8 cellular contexts compared by ENCODE assay signal in genomic region chr1:37553598-37553926, GRCh38. TPM values are rescaled to one million over a fixed set of nuclear protein-coding genes. Genes with fewer than 3 reads are reported as not detected.
DNase-seq lines count a peak whose midpoint lies in the region; ATAC-seq and TF ChIP-seq lines count a peak whose summit lies in the region.

No MANE protein-coding gene starts in this region.

- in situ Hi-C loops in IMR-90 (cut with MboI; ENCODE audit: low sequenced_read_pairs): no loop called here
- in situ Hi-C loops in G401 (cut with HindIII; ENCODE audit: low sequenced_read_pairs): no loop called here

- peak overlapping the region; percentile 79 to 95 (median 90) for H3K27ac ChIP-seq in BLaER1 treated with 17β-estradiol and CSF1 and Interleukin-3, amounts not matched to agents 10 nM and 100 nM
- peak overlapping the region; percentile 70 for H3K27ac ChIP-seq in IMR-90 (ENCODE audit: insufficient read depth, low read length)

- peak overlapping the region; percentile 83 to 98 (median 94) for H3K9ac ChIP-seq in BLaER1 treated with 17β-estradiol and CSF1 and Interleukin-3, amounts not matched to agents 10 nM and 100 nM
- H3K9ac ChIP-seq in IMR-90 (ENCODE audit: low read depth, low read length): peak overlapping the region; percentile 78

- peaks cover 15 to 34% (median 25%) of the 10 kb centered on the region in 10 experiments for H3K4me1 ChIP-seq in BLaER1 treated with 17β-estradiol and CSF1 and Interleukin-3, amounts not matched to agents 10 nM and 100 nM
- peaks cover 3% of the 10 kb centered on the region for H3K4me1 ChIP-seq in IMR-90 (ENCODE audit: control insufficient read depth, insufficient read depth, low read length)

- H4K5ac ChIP-seq in IMR-90 (ENCODE audit: low read depth, low read length): peak overlapping the region; percentile 53

- H2BK5ac ChIP-seq in IMR-90 (ENCODE audit: low read depth, low read length, poor library complexity, severe bottlenecking): no peak overlapping the region

- no peak for TF ChIP-seq POLR2A in IMR-90 (IDR thresholded peaks at IDR 0.05; ENCODE audit: low read depth, low read length)

- dilution Hi-C loops in IMR-90 (cut with HindIII; ENCODE audit: low sequenced_read_pairs, unreplicated experiment): no loop called here

- ATAC-seq in IMR-90 (ENCODE audit: low read depth): no peak
- no peak for ATAC-seq in central memory CD8-positive, alpha-beta T cell (replicated peaks; ENCODE audit: extremely low read depth, poor library complexity, severe bottlenecking)
- peak; percentile 23 to 26 for ATAC-seq in naive thymus-derived CD8-positive, alpha-beta T cell
- no peak for ATAC-seq in HG03520 (IDR thresholded peaks at IDR 0.05; ENCODE audit: unreplicated experiment)

- H3K36me3 ChIP-seq in BLaER1 treated with 17β-estradiol and CSF1 and Interleukin-3, amounts not matched to agents 10 nM and 100 nM: peaks cover 40 to 46% (median 42%) of the 10 kb centered on the region in 11 experiments
- peaks cover 10% of the 10 kb centered on the region for H3K36me3 ChIP-seq in IMR-90 (ENCODE audit: control insufficient read depth, insufficient read depth, low read length)

- no peaks in the 10 kb centered on the region for H3K9me3 Mint-ChIP-seq in central memory CD8-positive, alpha-beta T cell
- H3K9me3 Mint-ChIP-seq in naive thymus-derived CD8-positive, alpha-beta T cell: no peaks in the 10 kb centered on the region

- H2BK15ac ChIP-seq in IMR-90 (ENCODE audit: low read depth, low read length): no peak overlapping the region

- H2BK20ac ChIP-seq in IMR-90 (ENCODE audit: low read depth, low read length): no peak overlapping the region

- H3K4me2 ChIP-seq in BLaER1 treated with 17β-estradiol and CSF1 and Interleukin-3, amounts not matched to agents 10 nM and 100 nM: peak overlapping the region; percentile 88 to 99 (median 95)
- H3K4me2 ChIP-seq in IMR-90 (ENCODE audit: low read depth, low read length): peak overlapping the region; percentile 99

- CTCF ChIA-PET in IMR-90 (lab: Yijun Ruan, JAX): no interaction called here

- intact Hi-C loops in IMR-90 (cut with micrococcal nuclease): no loop called here

- H3K56ac ChIP-seq in IMR-90 (ENCODE audit: extremely low read depth, insufficient read depth, low read length): no peak overlapping the region

- H2BK120ac ChIP-seq in IMR-90 (ENCODE audit: low read depth, low read length): no peak overlapping the region

- H4K8ac ChIP-seq in IMR-90 (ENCODE audit: low read depth in 2 of 2, low read length in 2 of 2): peak overlapping the region; percentile 68 to 87

- H3K4ac ChIP-seq in IMR-90 (ENCODE audit: low read depth, low read length): peak overlapping the region; percentile 74

- peaks cover 4% of the 10 kb centered on the region; the same call in 1 of the 2 replicates for H3K9me1 ChIP-seq in IMR-90 (ENCODE audit: insufficient read depth, low read length)

- H3K14ac ChIP-seq in IMR-90 (replicated peaks; ENCODE audit: low read depth, low read length): peak overlapping the region; percentile 26; the same call in 1 of the 2 replicates

- H3K18ac ChIP-seq in IMR-90 (ENCODE audit: low read depth, low read length): no peak overlapping the region

- H4K20me1 ChIP-seq in BLaER1 treated with 17β-estradiol and CSF1 and Interleukin-3, amounts not matched to agents 10 nM and 100 nM: peaks cover 3 to 53% (median 40%) of the 10 kb centered on the region in 11 experiments; a peak in 18 of 22 replicates
- H4K20me1 ChIP-seq in IMR-90 (ENCODE audit: insufficient read depth, low read length): peaks cover 16% of the 10 kb centered on the region; the same call in 1 of the 2 replicates

- H3K27me3 ChIP-seq in BLaER1 treated with 17β-estradiol and CSF1 and Interleukin-3, amounts not matched to agents 10 nM and 100 nM: no peaks in the 10 kb centered on the region
- no peaks in the 10 kb centered on the region for H3K27me3 ChIP-seq in IMR-90 (ENCODE audit: control insufficient read depth, insufficient read depth, low read length)

- no peak for TF ChIP-seq RAD21 in IMR-90 (IDR thresholded peaks at IDR 0.05; ENCODE audit: low read length)

- H3K4me3 ChIP-seq in BLaER1 treated with 17β-estradiol and CSF1 and Interleukin-3, amounts not matched to agents 10 nM and 100 nM: peak overlapping the region; percentile 77 to 100 (median 96)
- H3K4me3 ChIP-seq in IMR-90 (ENCODE audit: insufficient read depth, low read depth, low read length): peak overlapping the region; percentile 88

- no peak for TF ChIP-seq CTCF in IMR-90 (conservative IDR thresholded peaks at IDR 0.05; ENCODE audit: low read depth, low read length)

- peaks cover 36% of the 10 kb centered on the region for H3K36me3 Mint-ChIP-seq in central memory CD8-positive, alpha-beta T cell (ENCODE audit: insufficient read depth)
- H3K36me3 Mint-ChIP-seq in naive thymus-derived CD8-positive, alpha-beta T cell: peaks cover 3 to 46% (median 9%) of the 10 kb centered on the region in 3 donors

- no peak overlapping the region for H4K91ac ChIP-seq in IMR-90 (ENCODE audit: insufficient read depth, low read depth, low read length)

- peak overlapping the region; percentile 7 for H2AK9ac ChIP-seq in IMR-90 (replicated peaks; ENCODE audit: low read depth, low read length, poor library complexity)

- BruUV-seq in IMR-90 (replicated peaks; lab: Mats Ljungman, UMichigan): no TSS peak

- peaks cover 0 to 10% (median 5%) of the 10 kb centered on the region in 11 experiments; a peak in 10 of 22 replicates for H3K9me3 ChIP-seq in BLaER1 treated with 17β-estradiol and CSF1 and Interleukin-3, amounts not matched to agents 10 nM and 100 nM (replicated peaks in 1 of 11)
- H3K9me3 ChIP-seq in IMR-90 (ENCODE audit: control insufficient read depth, insufficient read depth, low read length): no peaks in the 10 kb centered on the region

- peak overlapping the region; percentile 94 for H3K27ac Mint-ChIP-seq in central memory CD8-positive, alpha-beta T cell (ENCODE audit: low read depth)
- H3K27ac Mint-ChIP-seq in naive thymus-derived CD8-positive, alpha-beta T cell: peak overlapping the region; percentile 95 to 100 (median 98)

- H3K27me3 Mint-ChIP-seq in central memory CD8-positive, alpha-beta T cell: no peaks in the 10 kb centered on the region
- H3K27me3 Mint-ChIP-seq in naive thymus-derived CD8-positive, alpha-beta T cell: peaks cover 0 to 10% (median 5%) of the 10 kb centered on the region in 5 donors

- 0% methylated on average over 4 of the region's 11 CpGs; no CpG with 5 or more reads in 1 of the 2 experiments for WGBS in IMR-90 (ENCODE audit: extremely low coverage in 2 of 2, insufficient read length in 1 of 2), 2 experiments

- peaks cover 46% of the 10 kb centered on the region for H3K4me1 Mint-ChIP-seq in central memory CD8-positive, alpha-beta T cell
- peaks cover 18 to 50% (median 48%) of the 10 kb centered on the region in 4 donors for H3K4me1 Mint-ChIP-seq in naive thymus-derived CD8-positive, alpha-beta T cell

- peaks cover 9 to 28% of the 10 kb centered on the region in 2 experiments; a peak in 3 of 4 replicates for H3K79me1 ChIP-seq in IMR-90 (ENCODE audit: low read depth in 1 of 2, low read length in 2 of 2)

- H3K4me3 Mint-ChIP-seq in central memory CD8-positive, alpha-beta T cell: peak overlapping the region; percentile 96
- peak overlapping the region; percentile 97 to 100 (median 99) for H3K4me3 Mint-ChIP-seq in naive thymus-derived CD8-positive, alpha-beta T cell

- peak overlapping the region; percentile 22; the same call in 1 of the 2 replicates for H3K23ac ChIP-seq in IMR-90 (ENCODE audit: low read depth, low read length)

- H2AFZ ChIP-seq in IMR-90 (replicated peaks; ENCODE audit: low read length, poor library complexity): peak overlapping the region; percentile 91

- peak overlapping the region; percentile 62 for H2AK5ac ChIP-seq in IMR-90 (ENCODE audit: low read depth, low read length)

- DNase-seq in IMR-90 (no peak), G401 (ENCODE audit: low spot score) (no peak)
- no peak for DNase-seq in central memory CD8-positive, alpha-beta T cell (ENCODE audit: low spot score in 2 of 2)
- DNase-seq in naive thymus-derived CD8-positive, alpha-beta T cell: no peak
- DNase-seq in stimulated activated naive CD4-positive, alpha-beta T cell (lab: John Stamatoyannopoulos, UW): no peak
- DNase-seq in NK-92 treated with Interleukin-12 subunit alpha and Interleukin-12 subunit beta, amount 100 ng/mL, for 24 hours (lab: John Stamatoyannopoulos, UW): no peak

- POLR2A ChIA-PET in IMR-90 (lab: Charles Lee; ENCODE audit: unreplicated experiment): no interaction called here
- POLR2A ChIA-PET in naive thymus-derived CD8-positive, alpha-beta T cell (lab: Charles Lee): interaction anchor here (0.5 to 2.7 kb wide), 11 partner anchors 10 to 255 kb away, joined by 3 to 27 read pairs (median 3); partner anchors contain the start of genes C1orf122, MEAF6 and YRDC

RNA-seq across cellular contexts. Expression of gene SNIP1, which starts 0.5 kb away (rescaled TPM):
- 11.3 and 13.9 TPM in 2 replicates for total RNA-seq in IMR-90 (2012; rRNA removed)
- polyA plus RNA-seq in IMR-90 (2012; rRNA removed): 6.8 and 7.7 TPM in 2 replicates
- polyA plus RNA-seq in IMR-90 (2012; cell fraction: cytosol; rRNA removed): 6.9 and 9.1 TPM in 2 replicates
- 5.5 and 12.0 TPM in 2 replicates for polyA plus RNA-seq in IMR-90 (2012; cell fraction: nucleus; rRNA removed; ENCODE audit: low replicate concordance)
- total RNA-seq in naive thymus-derived CD8-positive, alpha-beta T cell: 10 to 100 TPM; 36.3 to 36.9 TPM
- polyA plus RNA-seq in naive thymus-derived CD8-positive, alpha-beta T cell: 1 to 10 TPM; 3.6 to 5.5 (median 3.7) TPM
- 8.0 and 9.0 TPM in 2 replicates for total RNA-seq in G401 (2014; rRNA removed; shearing (Covaris generic))

RNA-seq across cellular contexts. Expression of gene DNALI1, which starts 3.2 kb away (rescaled TPM):
- total RNA-seq in IMR-90 (2012; rRNA removed): 8.1 and 9.1 TPM in 2 replicates
- 9.1 and 10.1 TPM in 2 replicates for polyA plus RNA-seq in IMR-90 (2012; rRNA removed)
- 5.5 and 6.6 TPM in 2 replicates for polyA plus RNA-seq in IMR-90 (2012; cell fraction: cytosol; rRNA removed)
- polyA plus RNA-seq in IMR-90 (2012; cell fraction: nucleus; rRNA removed; ENCODE audit: low replicate concordance): 11.5 and 20.3 TPM in 2 replicates
- under 1 TPM; 0.49 to 0.60 TPM for total RNA-seq in naive thymus-derived CD8-positive, alpha-beta T cell
- not detected for polyA plus RNA-seq in naive thymus-derived CD8-positive, alpha-beta T cell
- total RNA-seq in G401 (2014; rRNA removed; shearing (Covaris generic)): not detected in 2 replicates

RNA-seq across cellular contexts. Expression of gene MEAF6, which starts 39.0 kb away (rescaled TPM):
- total RNA-seq in IMR-90 (2012; rRNA removed): 36.2 and 44.4 TPM in 2 replicates
- polyA plus RNA-seq in IMR-90 (2012; rRNA removed): 36.4 and 40.7 TPM in 2 replicates
- 21.0 and 27.4 TPM in 2 replicates for polyA plus RNA-seq in IMR-90 (2012; cell fraction: cytosol; rRNA removed)
- polyA plus RNA-seq in IMR-90 (2012; cell fraction: nucleus; rRNA removed; ENCODE audit: low replicate concordance): 12.4 and 51.2 TPM in 2 replicates
- 10 to 100 TPM; 93.8 to 99.3 TPM for total RNA-seq in naive thymus-derived CD8-positive, alpha-beta T cell
- 100 to 1,000 TPM; 118 to 184 (median 154) TPM for polyA plus RNA-seq in naive thymus-derived CD8-positive, alpha-beta T cell
- 44.4 and 62.8 TPM in 2 replicates for total RNA-seq in G401 (2014; rRNA removed; shearing (Covaris generic))

RNA-seq across cellular contexts. Expression of gene GNL2, which starts 42.2 kb away (rescaled TPM):
- 77.4 and 90.3 TPM in 2 replicates for total RNA-seq in IMR-90 (2012; rRNA removed)
- 42.9 and 49.4 TPM in 2 replicates for polyA plus RNA-seq in IMR-90 (2012; rRNA removed)
- 5.1 and 7.4 TPM in 2 replicates for polyA plus RNA-seq in IMR-90 (2012; cell fraction: cytosol; rRNA removed)
- 39.3 and 88.3 TPM in 2 replicates for polyA plus RNA-seq in IMR-90 (2012; cell fraction: nucleus; rRNA removed; ENCODE audit: low replicate concordance)
- 10 to 100 TPM; 36.7 to 44.2 TPM for total RNA-seq in naive thymus-derived CD8-positive, alpha-beta T cell
- 10 to 100 TPM; 45.5 to 60.9 (median 46.2) TPM for polyA plus RNA-seq in naive thymus-derived CD8-positive, alpha-beta T cell
- total RNA-seq in G401 (2014; rRNA removed; shearing (Covaris generic)): 57.0 and 81.6 TPM in 2 replicates

Comparison
In these comparisons a context has a peak if more than half of its experiments do, and no peak if none do; other contexts are left out.
1. ATAC-seq: peak in naive thymus-derived CD8-positive, alpha-beta T cell (2 of 2); none in IMR-90 (single experiment), central memory CD8-positive, alpha-beta T cell (single experiment) and HG03520 (single experiment).